25 cellular contexts compared by ENCODE assay signal in genomic region chr17:71709271-71709670, GRCh38.
A peak's percentile ranks its signal among the peaks of the same experiment; 100 is the strongest.
DNase-seq lines count a peak whose midpoint lies in the region; ATAC-seq and TF ChIP-seq lines count a peak whose summit lies in the region.
"Had no signal": no experiment of that assay in that cellular context is flagged by ENCODE, and none has a peak within 500 bp of the region (broad histone marks: within the 10 kb centered on the region; RNA-seq: fewer than 3 reads in every experiment).

No MANE protein-coding gene starts in this region.

- intact Hi-C loops in Right ventricle myocardium inferior (cut with DNase I), result no loop called here

- no peaks in the 10 kb centered on the region for H3F3A ChIP-seq in GM23338 (replicated peaks; ENCODE audit: low read depth)

- no peaks in the 10 kb centered on the region for H3K79me2 ChIP-seq in GM23338 (replicated peaks; ENCODE audit: insufficient read depth)

- H2AFZ ChIP-seq in GM23338, result peak overlapping the region; percentile 80; the same call in 1 of the 2 replicates
- H2AFZ ChIP-seq: PC-9 had no signal

- H3K4me3 ChIP-seq in AG10803 (ENCODE audit: low read length) (no peak overlapping the region), GM23338 (no peak overlapping the region), foreskin fibroblast (ENCODE audit: low read depth in 1 of 2, low read length in 2 of 2) (no peak overlapping the region)
- H3K4me3 ChIP-seq: HAP-1, heart left ventricle, PC-9 had no signal

- H3K36me3 Mint-ChIP-seq in GM23338 (ENCODE audit: low read depth), result no peaks in the 10 kb centered on the region; the same call in 2 of the 3 replicates
- H3K36me3 Mint-ChIP-seq: activated CD8-positive, alpha-beta memory T cell treated with anti-CD3 and anti-CD28 coated beads, Interleukin-2, amount 10 ng/mL, durations not matched to agents 7 days and 5 days; activated naive CD4-positive, alpha-beta T cell treated with anti-CD3 and anti-CD28 coated beads, Interleukin-2, amount 10 ng/mL, durations not matched to agents 7 days and 5 days; CD4-positive, alpha-beta memory T cell had no signal

- H3K4me1 Mint-ChIP-seq in GM23338, result peaks cover 13% of the 10 kb centered on the region
- H3K4me1 Mint-ChIP-seq: activated CD8-positive, alpha-beta memory T cell treated with anti-CD3 and anti-CD28 coated beads, Interleukin-2, amount 10 ng/mL, durations not matched to agents 7 days and 5 days; activated naive CD4-positive, alpha-beta T cell treated with anti-CD3 and anti-CD28 coated beads, Interleukin-2, amount 10 ng/mL, durations not matched to agents 7 days and 5 days; CD4-positive, alpha-beta memory T cell had no signal

- TF ChIP-seq CTCF in AG10803 (conservative IDR thresholded peaks at IDR 0.05; ENCODE audit: low read length) (no peak), GM23338 (conservative IDR thresholded peaks at IDR 0.05; ENCODE audit: low read depth in 2 of 2) (no peak), foreskin fibroblast (IDR thresholded peaks at IDR 0.05; ENCODE audit: low read depth, low read length) (no peak)

- H3K4me1 ChIP-seq in GM23338 (ENCODE audit: insufficient read depth), result no peaks in the 10 kb centered on the region
- H3K4me1 ChIP-seq: HAP-1, heart left ventricle had no signal

- peaks cover 2% of the 10 kb centered on the region for H3K27me3 Mint-ChIP-seq in GM23338 (ENCODE audit: insufficient read depth, low read depth, poor library complexity)
- H3K27me3 Mint-ChIP-seq: activated CD8-positive, alpha-beta memory T cell treated with anti-CD3 and anti-CD28 coated beads, Interleukin-2, amount 10 ng/mL, durations not matched to agents 7 days and 5 days; activated naive CD4-positive, alpha-beta T cell treated with anti-CD3 and anti-CD28 coated beads, Interleukin-2, amount 10 ng/mL, durations not matched to agents 7 days and 5 days; CD4-positive, alpha-beta memory T cell had no signal

- H3K4me3 Mint-ChIP-seq in GM23338, result no peak overlapping the region
- H3K4me3 Mint-ChIP-seq: activated CD8-positive, alpha-beta memory T cell treated with anti-CD3 and anti-CD28 coated beads, Interleukin-2, amount 10 ng/mL, durations not matched to agents 7 days and 5 days; activated naive CD4-positive, alpha-beta T cell treated with anti-CD3 and anti-CD28 coated beads, Interleukin-2, amount 10 ng/mL, durations not matched to agents 7 days and 5 days; CD4-positive, alpha-beta memory T cell; WTC11 had no signal

- no peaks in the 10 kb centered on the region for H4K20me1 ChIP-seq in GM23338 (replicated peaks; ENCODE audit: insufficient read depth)

- no peaks in the 10 kb centered on the region for H3K36me3 ChIP-seq in GM23338 (ENCODE audit: insufficient read depth)
- H3K36me3 ChIP-seq: HAP-1, heart left ventricle had no signal

- no peaks in the 10 kb centered on the region for H3K9me2 ChIP-seq in GM23338 (ENCODE audit: insufficient read depth)

- no peak overlapping the region for H3K27ac ChIP-seq in GM23338 (ENCODE audit: low read depth)
- H3K27ac ChIP-seq: heart left ventricle, PC-9 had no signal

- H3K27ac Mint-ChIP-seq in GM23338, result no peak overlapping the region
- H3K27ac Mint-ChIP-seq: activated CD8-positive, alpha-beta memory T cell treated with anti-CD3 and anti-CD28 coated beads, Interleukin-2, amount 10 ng/mL, durations not matched to agents 7 days and 5 days; activated naive CD4-positive, alpha-beta T cell treated with anti-CD3 and anti-CD28 coated beads, Interleukin-2, amount 10 ng/mL, durations not matched to agents 7 days and 5 days; CD4-positive, alpha-beta memory T cell had no signal

- peaks cover 4% of the 10 kb centered on the region; the same call in 2 of the 3 replicates for H3K9me3 Mint-ChIP-seq in GM23338

- ATAC-seq in GM23338 (no peak), Right ventricle myocardium inferior (no peak), HG02763 (IDR thresholded peaks at IDR 0.05; ENCODE audit: unreplicated experiment) (no peak), HG03354 (IDR thresholded peaks at IDR 0.05; ENCODE audit: poor library complexity, severe bottlenecking, unreplicated experiment) (no peak)
- ATAC-seq: activated CD8-positive, alpha-beta memory T cell treated with anti-CD3 and anti-CD28 coated beads, Interleukin-2, amount 10 ng/mL, durations not matched to agents 7 days and 5 days; heart left ventricle; WTC11 had no signal

- no peaks in the 10 kb centered on the region for H3K27me3 ChIP-seq in GM23338 (ENCODE audit: insufficient read depth)
- H3K27me3 ChIP-seq: heart left ventricle had no signal

- H3K4me2 ChIP-seq in GM23338, result no peak overlapping the region
- H3K4me2 ChIP-seq: PC-9 had no signal

- DNase-seq in AG10803 (ENCODE audit: low read depth), result peak; percentile 94
- DNase-seq in GM23338 (ENCODE audit: low spot score), result no peak
- DNase-seq in NCI-H748 treated with DMSO at 0.1 percent for 48 hours (lab: John Stamatoyannopoulos, UW), result peak; percentile 64
- DNase-seq in foreskin fibroblast, result peak; percentile 45 to 72
- DNase-seq in Right ventricle myocardium inferior (ENCODE audit: missing footprints), result no peak
- DNase-seq: activated CD4-positive, alpha-beta T cell treated with anti-CD3 and anti-CD28 coated beads, Interleukin-2, amount 50 U/mL, for 1 hour; activated CD8-positive, alpha-beta memory T cell treated with anti-CD3 and anti-CD28 coated beads, Interleukin-2, amount 10 ng/mL, durations not matched to agents 7 days and 5 days; activated naive CD4-positive, alpha-beta T cell treated with anti-CD3 and anti-CD28 coated beads, Interleukin-2, amount 10 ng/mL, durations not matched to agents 7 days and 5 days; caudate nucleus; CD4-positive, alpha-beta memory T cell; heart left ventricle; mesendoderm; MM.1S; NCI-H510A; NK-92 treated with Interleukin-12 subunit alpha and Interleukin-12 subunit beta, amount 100 ng/mL, for 24 hours; occipital lobe; PC-9; SHP77; small intestine; stimulated activated CD4-positive, alpha-beta T cell treated with anti-CD3 and anti-CD28 coated beads, Interleukin-2, amount 100 ng/mL, for 24 hours; SW 1271 had no signal

TF ChIP-seq in GM23338, 12 proteins besides CTCF, POLR2A, EP300 and RAD21:
- TF ChIP-seq REST (IDR thresholded peaks at IDR 0.05; ENCODE audit: unreplicated experiment), result no peak

Comparison
In these comparisons a context has a peak if more than half of its experiments do, and no peak if none do; other contexts are left out.
1. DNase-seq: peak in AG10803 (single experiment), NCI-H748 treated with DMSO at 0.1 percent for 48 hours (single experiment) and foreskin fibroblast (2 of 2); none in GM23338 (single experiment) and Right ventricle myocardium inferior (single experiment).